2 cellular contexts compared by ENCODE assay signal in genomic region chr4:7771541-7772507, GRCh38.
TF ChIP-seq lines count a peak whose summit lies in the region.

No MANE protein-coding gene starts in this region.

TF ChIP-seq in SK-N-SH treated with all-trans-retinoic acid at 6 μM for 48 hours, 23 proteins besides CTCF, POLR2A, EP300 and RAD21 (continued from another document):
- TF ChIP-seq PATZ1 (CRISPR knock-in tag; IDR thresholded peaks at IDR 0.05; ENCODE audit: borderline replicate concordance), result no peak
- no peak for TF ChIP-seq CSDC2 (CRISPR knock-in tag; IDR thresholded peaks at IDR 0.05)
- TF ChIP-seq ARNTL (CRISPR knock-in tag; IDR thresholded peaks at IDR 0.05; ENCODE audit: borderline replicate concordance, low read depth), result no peak
- no peak for TF ChIP-seq BACH2 (CRISPR knock-in tag; IDR thresholded peaks at IDR 0.05; ENCODE audit: borderline replicate concordance)
- no peak for TF ChIP-seq OSR1 (CRISPR knock-in tag; IDR thresholded peaks at IDR 0.05)

TF ChIP-seq in GM23338, 12 proteins besides CTCF, POLR2A, EP300 and RAD21 (continued from another document):
- TF ChIP-seq NANOG (IDR thresholded peaks at IDR 0.05; ENCODE audit: borderline replicate concordance), result no peak
